ENCODE assay signal across 10 cellular contexts in the genomic region with DNA sequence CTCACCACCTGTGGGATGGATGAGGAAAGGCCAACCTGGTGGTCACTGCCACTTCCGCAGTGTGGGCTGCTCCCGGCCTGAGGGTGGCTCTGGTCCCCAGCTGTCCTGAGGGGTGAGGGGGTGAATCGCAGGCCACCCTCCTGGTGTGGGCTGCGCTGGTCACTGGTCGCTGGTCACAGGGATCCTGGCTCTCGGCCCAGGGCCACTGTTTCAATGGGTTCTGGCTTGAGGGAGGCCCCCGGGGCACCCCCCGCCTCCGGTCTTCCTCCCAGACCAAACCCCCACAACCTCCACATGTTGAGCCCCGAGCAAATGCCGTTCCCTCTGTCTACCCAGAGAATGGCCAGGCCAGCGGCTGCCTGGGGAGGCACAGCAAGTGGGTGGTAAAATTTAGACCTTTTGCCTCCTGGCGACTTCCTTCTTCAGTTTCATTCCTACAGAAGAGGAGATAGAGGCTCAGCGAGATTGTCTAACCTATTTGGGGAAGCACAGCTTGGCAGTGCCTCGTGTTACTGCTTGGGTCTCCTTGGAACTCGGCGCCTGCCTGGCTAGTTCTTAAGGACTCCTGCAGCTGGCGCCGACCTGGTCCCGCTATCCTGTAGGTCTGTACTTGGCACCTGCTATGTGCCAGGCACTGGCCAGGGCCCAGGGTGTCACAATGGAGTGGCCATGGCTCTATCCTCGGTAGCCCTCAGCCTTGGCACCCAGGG. TPM values are rescaled to one million over a fixed set of nuclear protein-coding genes. Genes with fewer than 3 reads are reported as not detected.
DNase-seq lines count a peak whose midpoint lies in the region; ATAC-seq and TF ChIP-seq lines count a peak whose summit lies in the region.
"Had no signal": no experiment of that assay in that cellular context is flagged by ENCODE, and none has a peak within 500 bp of the region (broad histone marks: within the 10 kb centered on the region; RNA-seq: fewer than 3 reads in every experiment).

No MANE protein-coding gene starts in this region.

- H3K79me2 ChIP-seq in mammary epithelial cell (ENCODE audit: insufficient read depth, low read length) = peaks cover 96% of the 10 kb centered on the region

- WGBS in mammary epithelial cell (ENCODE audit: low coverage, missing lambda C conversion rate) = 47% methylated on average over 17 of the region's 21 CpGs
- WGBS in suprapubic skin = 57% methylated on average over 19 of the region's 21 CpGs

- CTCF ChIA-PET in mammary epithelial cell (lab: Charles Lee; ENCODE audit: low non-redundant PET) = no interaction called here

- H3K27me3 ChIP-seq in mammary epithelial cell (ENCODE audit: insufficient read depth, low read length) = no peaks in the 10 kb centered on the region
- H3K27me3 ChIP-seq in lower lobe of right lung (ENCODE audit: low read depth) = no peaks in the 10 kb centered on the region
- H3K27me3 ChIP-seq in suprapubic skin = no peaks in the 10 kb centered on the region

- H3K36me3 ChIP-seq in mammary epithelial cell (ENCODE audit: insufficient read depth, low read length) (no peaks in the 10 kb centered on the region), lower lobe of right lung (no peaks in the 10 kb centered on the region), suprapubic skin (no peaks in the 10 kb centered on the region)

- BruUV-seq in mammary epithelial cell (replicated peaks; lab: Mats Ljungman, UMichigan) = no TSS peak

- no peaks in the 10 kb centered on the region for H3K27me3 Mint-ChIP-seq in HFFc6 (ENCODE audit: insufficient read depth)

- no peak overlapping the region for H3K27ac Mint-ChIP-seq in HFFc6

- H3K9me3 ChIP-seq in mammary epithelial cell (replicated peaks; ENCODE audit: insufficient read depth, low read length) (no peaks in the 10 kb centered on the region), lower lobe of right lung (no peaks in the 10 kb centered on the region), suprapubic skin (no peaks in the 10 kb centered on the region)

- intact Hi-C loops in mammary epithelial cell (cut with micrococcal nuclease) = loop anchor here (5.0 kb wide), 1 partner anchor 68 kb away; no protein-coding TSS in a partner anchor
- intact Hi-C loops in lower lobe of right lung (cut with DNase I) = no loop called here

- H3K36me3 Mint-ChIP-seq in HFFc6 (ENCODE audit: low read depth) = no peaks in the 10 kb centered on the region

- dilution Hi-C loops in mammary epithelial cell (cut with HindIII; ENCODE audit: low sequenced_read_pairs) = no loop called here

- in situ Hi-C loops in mammary epithelial cell (cut with MboI; ENCODE audit: low sequenced_read_pairs in 2 of 2) = no loop called here

- TF ChIP-seq CTCF in NB4 (IDR thresholded peaks at IDR 0.05; ENCODE audit: low read depth, low read length) (no peak), mammary epithelial cell (conservative IDR thresholded peaks at IDR 0.05 in 1 of 2, IDR thresholded peaks at IDR 0.05 in 1 of 2; ENCODE audit: extremely low read depth in 1 of 2, insufficient read depth in 1 of 2, low read depth in 1 of 2, low read length in 2 of 2) (no peak), lower lobe of right lung (IDR thresholded peaks at IDR 0.05) (no peak), suprapubic skin (IDR thresholded peaks at IDR 0.05) (no peak), HFFc6 (IDR thresholded peaks at IDR 0.05) (no peak)

- TF ChIP-seq POLR2A in NB4 (IDR thresholded peaks at IDR 0.05; ENCODE audit: extremely low read depth, insufficient read length) = no peak
- no peak for TF ChIP-seq POLR2A in suprapubic skin (IDR thresholded peaks at IDR 0.05)

- H3K4me1 ChIP-seq in mammary epithelial cell (ENCODE audit: insufficient read depth, low read length) (peaks cover 91% of the 10 kb centered on the region), lower lobe of right lung (peaks cover 96% of the 10 kb centered on the region), suprapubic skin (peaks cover 100% of the 10 kb centered on the region)

- no peaks in the 10 kb centered on the region for H4K20me1 ChIP-seq in mammary epithelial cell (ENCODE audit: insufficient read depth, low read length)

- no peak for TF ChIP-seq EP300 in suprapubic skin (IDR thresholded peaks at IDR 0.05)

- peaks cover 17% of the 10 kb centered on the region for H3K4me1 Mint-ChIP-seq in HFFc6 (ENCODE audit: low read depth)

- no peak overlapping the region for H3K27ac ChIP-seq in mammary epithelial cell (ENCODE audit: insufficient read depth, low read depth, low read length)
- H3K27ac ChIP-seq in lower lobe of right lung = peak overlapping the region; percentile 88
- H3K27ac ChIP-seq in suprapubic skin = peak overlapping the region; percentile 90

- ATAC-seq in lower lobe of right lung = peak; percentile 2 to 6

- no peak overlapping the region for H3K4me3 Mint-ChIP-seq in HFFc6

- peak; percentile 74 for DNase-seq in NB4 (ENCODE audit: low read depth)
- no peak for DNase-seq in mammary epithelial cell
- peak; percentile 81 for DNase-seq in lower lobe of right lung
- no peak for DNase-seq in suprapubic skin (ENCODE audit: low spot score in 2 of 2)
- no peak for DNase-seq in NCI-H2171 (lab: John Stamatoyannopoulos, UW)
- DNase-seq in activated CD8-positive, alpha-beta memory T cell treated with anti-CD3 and anti-CD28 coated beads, Interleukin-2, amount 50 U/mL, for 4 hours = no peak
- DNase-seq in NCI-H2227 (lab: John Stamatoyannopoulos, UW; ENCODE audit: unreplicated experiment) = no peak
- no peak for DNase-seq in HFFc6
- DNase-seq: activated naive CD4-positive, alpha-beta T cell; NCI-H1930 had no signal

- no peak overlapping the region for H3K9ac ChIP-seq in mammary epithelial cell (ENCODE audit: insufficient read depth, low read length)

- no peaks in the 10 kb centered on the region for H3K9me3 Mint-ChIP-seq in HFFc6

- H3K4me3 ChIP-seq in NB4 (ENCODE audit: low read depth, low read length) = peak overlapping the region; percentile 82
- H3K4me3 ChIP-seq in mammary epithelial cell (replicated peaks in 1 of 3; ENCODE audit: insufficient read depth in 1 of 3, low read depth in 2 of 3, low read length in 3 of 3) = no peak overlapping the region
- peak overlapping the region; percentile 40 for H3K4me3 ChIP-seq in lower lobe of right lung
- H3K4me3 ChIP-seq in suprapubic skin = peak overlapping the region; percentile 15

- no peak overlapping the region for H2AFZ ChIP-seq in mammary epithelial cell (ENCODE audit: low read depth, low read length)

- peak overlapping the region; percentile 62 for H3K4me2 ChIP-seq in mammary epithelial cell (ENCODE audit: insufficient read depth, low read depth, low read length)

RNA-seq across cellular contexts. Expression of gene RXRA, which starts 48.2 kb away (rescaled TPM):
- total RNA-seq in mammary epithelial cell = 10 to 100 TPM; 31.0 to 39.2 TPM
- 25.2 TPM for polyA plus RNA-seq in mammary epithelial cell
- polyA minus RNA-seq in mammary epithelial cell = 28.5 TPM
- total RNA-seq in lower lobe of right lung = 85.7 TPM
- 100 to 1,000 TPM; 165 to 240 (median 185) TPM for total RNA-seq in suprapubic skin
- 10 to 100 TPM; 23.2 to 31.9 (median 28.0) TPM for total RNA-seq in HFFc6 (2021; fragmentation: NEBNext Ultra II Directional; extraction: Animal tissue kit (Norgen Biotek cat#: 25700))

Comparison
In these comparisons a context has a peak if more than half of its experiments do, and no peak if none do; other contexts are left out.
1. DNase-seq: peak in NB4 (single experiment) and lower lobe of right lung (single experiment); none in mammary epithelial cell (single experiment), suprapubic skin (0 of 2), NCI-H2171 (single experiment), activated CD8-positive, alpha-beta memory T cell treated with anti-CD3 and anti-CD28 coated beads, Interleukin-2, amount 50 U/mL, for 4 hours (single experiment), NCI-H2227 (single experiment) and HFFc6 (single experiment).
2. H3K4me3 ChIP-seq: peak in NB4 (single experiment), lower lobe of right lung (single experiment) and suprapubic skin (single experiment); none in mammary epithelial cell (0 of 3).